In the genomic region with DNA sequence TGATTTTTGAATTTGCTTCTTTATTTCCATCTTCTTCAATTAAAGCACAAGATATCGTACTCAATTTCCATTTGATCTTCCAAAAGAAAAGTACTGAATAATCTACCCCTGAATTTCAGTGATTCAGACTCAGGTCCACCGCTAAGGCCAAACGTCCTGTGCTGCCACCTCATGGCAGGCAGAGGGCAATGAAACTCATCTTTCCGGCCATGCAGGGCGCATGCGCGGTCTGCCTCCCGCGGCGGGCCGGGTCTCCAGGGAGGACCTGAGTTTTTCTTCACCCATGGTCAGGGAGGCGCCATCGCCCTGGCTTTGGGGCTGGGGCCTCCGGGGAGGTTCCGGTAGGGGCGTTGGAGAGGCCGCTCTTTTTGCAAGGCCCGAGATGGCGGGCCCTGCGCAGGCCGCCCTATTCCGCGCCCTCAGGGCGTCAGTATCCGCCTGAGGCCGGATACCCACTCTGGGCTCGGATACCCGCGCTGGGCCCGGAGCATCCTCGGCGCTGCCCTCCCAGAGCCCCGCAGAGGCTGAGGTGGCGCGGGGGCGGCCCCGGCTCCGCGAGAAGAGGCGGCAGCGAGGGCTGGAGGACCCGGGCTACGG, we compare ENCODE assay signal across 1 cellular context.
TF ChIP-seq lines count a peak whose summit lies in the region.

No MANE protein-coding gene starts in this region.

TF ChIP-seq in HepG2, 621 proteins besides CTCF, POLR2A, EP300 and RAD21:
- TF ChIP-seq ZFX (CRISPR knock-in tag; IDR thresholded peaks at IDR 0.05; ENCODE audit: low read depth) (peak; percentile 58), ZFY (CRISPR knock-in tag; IDR thresholded peaks at IDR 0.05) (peak; percentile 69), GABPB1 (CRISPR knock-in tag; IDR thresholded peaks at IDR 0.05) (peak; percentile 47), STAG1 (CRISPR knock-in tag; IDR thresholded peaks at IDR 0.05) (peak; percentile 28), ZNF687 (CRISPR knock-in tag; IDR thresholded peaks at IDR 0.05) (peak; percentile 44; the same call in 1 of the 2 replicates), TFDP2 (CRISPR knock-in tag; IDR thresholded peaks at IDR 0.05) (0 out of 2 replicates have a peak, but pooled peaks have one; percentile 16), HMGXB4 (CRISPR knock-in tag; IDR thresholded peaks at IDR 0.05; ENCODE audit: borderline replicate concordance in 1 of 2, low read depth in 1 of 2) (peak; percentile 26 to 39; a peak in 1 of 4 replicates), ZNF574 (CRISPR knock-in tag; IDR thresholded peaks at IDR 0.05) (0 out of 2 replicates have a peak, but pooled peaks have one; percentile 15), UBTF (CRISPR knock-in tag; IDR thresholded peaks at IDR 0.05) (peak; percentile 20; the same call in 1 of the 2 replicates), PHF8 (CRISPR knock-in tag; IDR thresholded peaks at IDR 0.05) (peak; percentile 68)
